Comparison of ENCODE assay signal across 1 cellular context in genomic region chr15:40296561-40297230, GRCh38.
TF ChIP-seq lines count a peak whose summit lies in the region.

No MANE protein-coding gene starts in this region.

TF ChIP-seq in WTC11, 78 proteins besides CTCF, POLR2A, EP300 and RAD21 (continued from another document):
- TF ChIP-seq E2F5 (CRISPR knock-in tag; IDR thresholded peaks at IDR 0.05) (no peak), FOXK1 (CRISPR knock-in tag; IDR thresholded peaks at IDR 0.05) (no peak), MAX (CRISPR knock-in tag; IDR thresholded peaks at IDR 0.05) (no peak), ZNF532 (CRISPR knock-in tag; IDR thresholded peaks at IDR 0.05; ENCODE audit: borderline replicate concordance) (no peak)
